ENCODE assay signal across 8 cellular contexts in the genomic region with DNA sequence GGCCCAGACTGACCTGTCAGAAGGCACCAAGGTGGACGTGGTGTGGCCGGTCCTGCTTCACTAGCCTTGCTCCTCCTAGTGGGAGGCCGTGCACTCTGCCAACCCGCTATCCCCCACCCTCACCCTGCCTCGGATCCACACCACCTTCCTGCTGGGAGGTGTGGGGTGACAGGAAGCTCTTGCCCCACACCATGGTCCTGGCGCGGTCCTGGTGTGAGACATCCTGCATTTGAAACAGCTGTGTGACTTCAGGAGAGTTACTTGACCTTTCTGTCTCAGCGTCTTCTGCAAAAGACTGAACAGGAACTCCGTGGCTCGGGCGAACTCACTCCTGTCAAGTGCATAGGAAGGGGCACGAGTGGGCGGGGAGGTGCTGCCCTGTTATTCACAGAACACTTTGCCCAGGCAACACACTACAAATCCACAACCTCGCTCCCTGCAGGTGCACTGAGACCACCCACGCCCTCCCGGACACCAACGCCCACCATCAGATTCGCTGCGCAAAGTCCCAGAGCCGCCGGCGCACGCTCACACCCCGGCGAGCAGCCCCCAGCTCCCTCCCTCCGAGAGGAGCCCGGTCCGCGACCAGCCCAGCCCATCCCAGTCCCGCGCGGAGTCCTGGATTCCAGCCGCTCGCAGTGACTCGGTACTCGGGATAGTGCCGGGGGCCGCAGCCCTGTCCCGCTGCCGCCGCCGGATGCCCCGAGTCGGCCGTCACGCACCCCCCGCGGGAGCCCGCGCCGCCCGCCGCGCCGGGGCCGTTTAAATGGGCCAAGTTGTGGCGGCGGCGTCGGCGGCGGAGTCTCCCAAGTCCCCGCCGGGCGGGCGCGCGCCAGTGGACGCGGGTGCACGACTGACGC. TPM values are rescaled to one million over a fixed set of nuclear protein-coding genes. Genes with fewer than 3 reads are reported as not detected.
A peak's percentile ranks its signal among the peaks of the same experiment; 100 is the strongest.
DNase-seq lines count a peak whose midpoint lies in the region; ATAC-seq and TF ChIP-seq lines count a peak whose summit lies in the region.

A gene with protein sequence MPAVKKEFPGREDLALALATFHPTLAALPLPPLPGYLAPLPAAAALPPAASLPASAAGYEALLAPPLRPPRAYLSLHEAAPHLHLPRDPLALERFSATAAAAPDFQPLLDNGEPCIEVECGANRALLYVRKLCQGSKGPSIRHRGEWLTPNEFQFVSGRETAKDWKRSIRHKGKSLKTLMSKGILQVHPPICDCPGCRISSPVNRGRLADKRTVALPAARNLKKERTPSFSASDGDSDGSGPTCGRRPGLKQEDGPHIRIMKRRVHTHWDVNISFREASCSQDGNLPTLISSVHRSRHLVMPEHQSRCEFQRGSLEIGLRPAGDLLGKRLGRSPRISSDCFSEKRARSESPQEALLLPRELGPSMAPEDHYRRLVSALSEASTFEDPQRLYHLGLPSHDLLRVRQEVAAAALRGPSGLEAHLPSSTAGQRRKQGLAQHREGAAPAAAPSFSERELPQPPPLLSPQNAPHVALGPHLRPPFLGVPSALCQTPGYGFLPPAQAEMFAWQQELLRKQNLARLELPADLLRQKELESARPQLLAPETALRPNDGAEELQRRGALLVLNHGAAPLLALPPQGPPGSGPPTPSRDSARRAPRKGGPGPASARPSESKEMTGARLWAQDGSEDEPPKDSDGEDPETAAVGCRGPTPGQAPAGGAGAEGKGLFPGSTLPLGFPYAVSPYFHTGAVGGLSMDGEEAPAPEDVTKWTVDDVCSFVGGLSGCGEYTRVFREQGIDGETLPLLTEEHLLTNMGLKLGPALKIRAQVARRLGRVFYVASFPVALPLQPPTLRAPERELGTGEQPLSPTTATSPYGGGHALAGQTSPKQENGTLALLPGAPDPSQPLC (plus strand): TSS at position 793 of the 860 bp plus-strand sequence. CDS start 509 bp downstream, outside the sequence.

- H3K9me3 ChIP-seq in Peyer's patch: no peaks in the 10 kb centered on the region
- peaks cover 1% of the 10 kb centered on the region for H3K9me3 ChIP-seq in thymus (ENCODE audit: control insufficient read depth)

- H3K27ac ChIP-seq in HL-60 (replicated peaks) (no peak within 1 kb of the TSS), Peyer's patch (peak within 1 kb of the TSS in 1 of 4 donors; percentile 49), thymus (ENCODE audit: low read depth) (no peak within 1 kb of the TSS)

- peaks cover 17% of the 10 kb centered on the region for H3K27me3 ChIP-seq in HL-60 (ENCODE audit: insufficient read depth, poor library complexity, severe bottlenecking)
- H3K27me3 ChIP-seq in Peyer's patch: peaks cover 0 to 63% of the 10 kb centered on the region in 2 donors
- peaks cover 78% of the 10 kb centered on the region for H3K27me3 ChIP-seq in thymus (ENCODE audit: control insufficient read depth, insufficient read depth)

- no peaks in the 10 kb centered on the region for H3K36me3 Mint-ChIP-seq in activated naive CD4-positive, alpha-beta T cell treated with anti-CD3 and anti-CD28 coated beads, Interleukin-2, amount 10 ng/mL, durations not matched to agents 7 days and 5 days

- no peaks in the 10 kb centered on the region for H3K36me3 ChIP-seq in Peyer's patch
- no peaks in the 10 kb centered on the region for H3K36me3 ChIP-seq in thymus (ENCODE audit: control insufficient read depth, insufficient read depth)

- no peak for ATAC-seq in GM21528 (IDR thresholded peaks at IDR 0.05; ENCODE audit: low FRiP score, unreplicated experiment)

- peak within 1 kb of the TSS; percentile 52 for H3K27ac Mint-ChIP-seq in activated naive CD4-positive, alpha-beta T cell treated with anti-CD3 and anti-CD28 coated beads, Interleukin-2, amount 10 ng/mL, durations not matched to agents 7 days and 5 days

- TF ChIP-seq CTCF in AG09309 (IDR thresholded peaks at IDR 0.05; ENCODE audit: control insufficient read depth, insufficient read depth, low read depth, low read length, missing control alignments) (no peak), HL-60 (IDR thresholded peaks at IDR 0.05; ENCODE audit: insufficient read depth, low read length) (no peak), Peyer's patch (IDR thresholded peaks at IDR 0.05) (no peak)

- no peaks in the 10 kb centered on the region for H3K9me3 Mint-ChIP-seq in activated naive CD4-positive, alpha-beta T cell treated with anti-CD3 and anti-CD28 coated beads, Interleukin-2, amount 10 ng/mL, durations not matched to agents 7 days and 5 days

- no peak for TF ChIP-seq POLR2A in Peyer's patch (IDR thresholded peaks at IDR 0.05)

- CTCF ChIA-PET in activated naive CD4-positive, alpha-beta T cell treated with anti-CD3 and anti-CD28 coated beads, Interleukin-2, amount 10 ng/mL, durations not matched to agents 7 days and 5 days (lab: Charles Lee): no interaction called here

- peaks cover 0 to 55% (median 24%) of the 10 kb centered on the region in 4 donors for H3K4me1 ChIP-seq in Peyer's patch
- H3K4me1 ChIP-seq in thymus (ENCODE audit: control insufficient read depth, insufficient read depth, low read length): peaks cover 20% of the 10 kb centered on the region

- H3K4me1 Mint-ChIP-seq in activated naive CD4-positive, alpha-beta T cell treated with anti-CD3 and anti-CD28 coated beads, Interleukin-2, amount 10 ng/mL, durations not matched to agents 7 days and 5 days: peaks cover 14% of the 10 kb centered on the region

- H3K4me3 ChIP-seq in AG09309 (ENCODE audit: control insufficient read depth, low read depth, low read length) (peak within 1 kb of the TSS; percentile 70), HL-60 (replicated peaks; ENCODE audit: insufficient read depth, low read length) (peak within 1 kb of the TSS; percentile 9; the same call in 1 of the 2 replicates), Peyer's patch (peak within 1 kb of the TSS; percentile 17 to 57 (median 54)), thymus (ENCODE audit: low read length) (peak within 1 kb of the TSS; percentile 47)

- peaks cover 94% of the 10 kb centered on the region for H3K27me3 Mint-ChIP-seq in activated naive CD4-positive, alpha-beta T cell treated with anti-CD3 and anti-CD28 coated beads, Interleukin-2, amount 10 ng/mL, durations not matched to agents 7 days and 5 days

- 5% methylated on average over 72 of the region's 72 CpGs for WGBS in thymus

- peak; percentile 46 for DNase-seq in AG09309 (ENCODE audit: low read depth)
- DNase-seq in HL-60 (ENCODE audit: low read depth in 1 of 2, low spot score in 1 of 2): peak in 1 of 2 experiments; percentile 75
- DNase-seq in Peyer's patch: peak; percentile 47 to 82 (median 79)
- DNase-seq in activated naive CD4-positive, alpha-beta T cell treated with anti-CD3 and anti-CD28 coated beads, Interleukin-2, amount 10 ng/mL, durations not matched to agents 7 days and 5 days: peak; percentile 60
- peak; percentile 78 for DNase-seq in glomerular visceral epithelial cell (ENCODE audit: extremely low spot score)
- DNase-seq in occipital lobe (lab: John Stamatoyannopoulos, UW): peak; percentile 79

- H3K4me3 Mint-ChIP-seq in activated naive CD4-positive, alpha-beta T cell treated with anti-CD3 and anti-CD28 coated beads, Interleukin-2, amount 10 ng/mL, durations not matched to agents 7 days and 5 days: peak within 1 kb of the TSS; percentile 60

RNA-seq across cellular contexts. Expression of the gene that starts here (rescaled TPM):
- total RNA-seq in Peyer's patch: 1 to 10 TPM; 1.1 to 5.0 (median 2.2) TPM
- total RNA-seq in occipital lobe: 0.16 TPM
- polyA plus RNA-seq in thymus: 1.7 TPM

Comparison
In these comparisons a context has a peak if more than half of its experiments do, and no peak if none do; other contexts are left out.
1. Peak in DNase-seq in occipital lobe; RNA of the gene not detected or under 1 TPM.
2. H3K4me3 ChIP-seq: peak in every context shown above with its lines; median percentile 70 in AG09309; 54 in Peyer's patch; 47 in thymus; 9 in HL-60.